In the genomic region with DNA sequence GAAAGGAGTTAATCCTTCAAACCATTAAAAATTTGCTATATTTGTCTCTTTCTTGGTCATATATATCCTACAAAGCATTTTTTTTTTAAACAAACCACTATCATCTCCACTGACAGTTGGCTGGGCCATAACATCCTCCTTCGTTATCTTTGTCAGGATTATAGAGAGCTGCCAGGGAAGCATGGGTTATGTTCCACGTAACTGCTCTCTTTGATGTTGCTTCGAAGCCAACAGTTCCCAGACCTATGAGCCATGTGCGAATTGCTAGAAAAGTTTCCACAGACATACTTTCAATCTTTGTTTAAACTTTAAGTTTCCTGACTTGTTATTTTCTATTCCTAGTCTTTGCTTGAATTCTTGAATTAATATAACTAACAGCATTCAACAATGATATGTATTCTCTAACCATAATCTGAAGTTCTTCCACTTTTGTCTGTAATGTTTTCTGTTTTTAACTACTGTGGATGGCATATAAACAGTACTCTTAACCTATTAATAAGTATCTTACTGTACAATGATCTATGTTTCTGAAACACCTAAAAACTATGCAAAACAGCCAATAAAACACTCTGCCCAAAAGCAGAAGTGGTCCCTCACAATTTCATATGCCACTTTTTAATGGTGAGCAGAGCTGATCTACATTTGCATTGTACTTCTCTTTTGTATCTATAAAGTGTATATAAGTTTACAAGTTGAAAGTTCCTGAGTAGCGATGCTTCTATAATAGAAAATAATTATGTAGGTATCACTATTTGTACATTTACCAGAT, we compare ENCODE assay signal across 11 cellular contexts. TPM values are rescaled to one million over a fixed set of nuclear protein-coding genes. Genes with fewer than 3 reads are reported as not detected.
DNase-seq lines count a peak whose midpoint lies in the region; ATAC-seq and TF ChIP-seq lines count a peak whose summit lies in the region.
"Had no signal": no experiment of that assay in that cellular context is flagged by ENCODE, and none has a peak within 500 bp of the region (broad histone marks: within the 10 kb centered on the region; RNA-seq: fewer than 3 reads in every experiment).

No MANE protein-coding gene starts in this region.

- no peaks in the 10 kb centered on the region for H3K9me3 ChIP-seq in uterus

- H3K4me1 Mint-ChIP-seq in stimulated activated memory B cell treated with anti-CD40 and anti-IgM and Interleukin-4, amounts not matched to agents 10 μg/mL and 1 μg/mL and 100 μg/mL, for 72 hours = peaks cover 21% of the 10 kb centered on the region

- H3K9me3 Mint-ChIP-seq in stimulated activated memory B cell treated with anti-CD40 and anti-IgM and Interleukin-4, amounts not matched to agents 10 μg/mL and 1 μg/mL and 100 μg/mL, for 72 hours = no peaks in the 10 kb centered on the region

- intact Hi-C loops in uterus (cut with DNase I; ENCODE audit: low total_unique reads) = no loop called here

- no peaks in the 10 kb centered on the region for H3K27me3 ChIP-seq in uterus

- H3K4me1 ChIP-seq in uterus = no peaks in the 10 kb centered on the region

- no peak overlapping the region for H3K4me3 Mint-ChIP-seq in stimulated activated memory B cell treated with anti-CD40 and anti-IgM and Interleukin-4, amounts not matched to agents 10 μg/mL and 1 μg/mL and 100 μg/mL, for 72 hours

- no peak for DNase-seq in activated effector memory CD4-positive, alpha-beta T cell treated with anti-CD3 and anti-CD28 coated beads, Interleukin-2, amount 50 U/mL, for 16 hours
- DNase-seq in uterus (no peak), T-helper 9 cell (no peak)
- DNase-seq: amniotic stem cell, left cardiac atrium, NCI-H1436, retina had no signal

- ATAC-seq in GM19395 (IDR thresholded peaks at IDR 0.05; ENCODE audit: unreplicated experiment) (peak; percentile 95), HG02852 (IDR thresholded peaks at IDR 0.05; ENCODE audit: unreplicated experiment) (peak; percentile 86), HG03571 (IDR thresholded peaks at IDR 0.05; ENCODE audit: unreplicated experiment) (peak; percentile 94)
- peak; percentile 85 for ATAC-seq in stimulated activated memory B cell treated with anti-CD40 and anti-IgM and Interleukin-4, amounts not matched to agents 10 μg/mL and 1 μg/mL and 100 μg/mL, for 72 hours

- no peaks in the 10 kb centered on the region for H3K36me3 ChIP-seq in uterus

- H3K27ac Mint-ChIP-seq in stimulated activated memory B cell treated with anti-CD40 and anti-IgM and Interleukin-4, amounts not matched to agents 10 μg/mL and 1 μg/mL and 100 μg/mL, for 72 hours = no peak overlapping the region

- no peak overlapping the region for H3K4me3 ChIP-seq in uterus

- TF ChIP-seq POLR2A in uterus (IDR thresholded peaks at IDR 0.05) = no peak

- H3K27me3 Mint-ChIP-seq in stimulated activated memory B cell treated with anti-CD40 and anti-IgM and Interleukin-4, amounts not matched to agents 10 μg/mL and 1 μg/mL and 100 μg/mL, for 72 hours = no peaks in the 10 kb centered on the region

- no peak for TF ChIP-seq CTCF in uterus (IDR thresholded peaks at IDR 0.05)

- no peaks in the 10 kb centered on the region for H3K36me3 Mint-ChIP-seq in stimulated activated memory B cell treated with anti-CD40 and anti-IgM and Interleukin-4, amounts not matched to agents 10 μg/mL and 1 μg/mL and 100 μg/mL, for 72 hours

- no peak overlapping the region for H3K27ac ChIP-seq in uterus

RNA-seq across cellular contexts. Expression of gene EREG, which starts 37.9 kb away (rescaled TPM):
- under 1 TPM in 1 of 4 donors, not detected in 3; 0.07 TPM for total RNA-seq in uterus

RNA-seq across cellular contexts. Expression of gene AREG, which starts 42.1 kb away (rescaled TPM):
- under 1 TPM in 2 of 4 donors, not detected in 2; 0.26 to 0.28 TPM for total RNA-seq in uterus
